ENCODE assay signal across 1 cellular context in genomic region chr16:23131436-23131835, GRCh38.
TF ChIP-seq lines count a peak whose summit lies in the region.

No MANE protein-coding gene starts in this region.

TF ChIP-seq in endothelial cell of umbilical vein, 7 proteins besides CTCF, POLR2A, EP300 and RAD21 (continued from another document):
- no peak for TF ChIP-seq JUN (IDR thresholded peaks at IDR 0.05; ENCODE audit: borderline replicate concordance, insufficient read depth, insufficient read length, low read depth)
- no peak for TF ChIP-seq EZH2 (IDR thresholded peaks at IDR 0.05; ENCODE audit: borderline replicate concordance, low read depth, low read length, severe bottlenecking)
- no peak for TF ChIP-seq MYC (IDR thresholded peaks at IDR 0.05; ENCODE audit: low read depth, low read length)
- TF ChIP-seq MAX (IDR thresholded peaks at IDR 0.05; ENCODE audit: insufficient read depth, insufficient read length) = no peak
- no peak for TF ChIP-seq FOS (IDR thresholded peaks at IDR 0.05; ENCODE audit: borderline replicate concordance, insufficient read depth, low read length)
TF ChIP-seq in endothelial cell of umbilical vein: peak in this region for 0.
